In genomic region chr4:24166501-24166900, GRCh38 we compare ENCODE assay signal across 33 cellular contexts.
"Had no signal": no experiment of that assay in that cellular context is flagged by ENCODE, and none has a peak within 500 bp of the region (broad histone marks: within the 10 kb centered on the region; RNA-seq: fewer than 3 reads in every experiment).

No MANE protein-coding gene starts in this region.

- H3K27ac ChIP-seq: adrenal gland, body of pancreas, cardiac muscle cell, colonic mucosa, epithelial cell of prostate, esophagus squamous epithelium, gastroesophageal sphincter had no signal

- ATAC-seq: activated CD4-positive, alpha-beta T cell treated with anti-CD3 and anti-CD28 coated beads for 36 hours; activated CD8-positive, alpha-beta memory T cell treated with anti-CD3 and anti-CD28 coated beads, Interleukin-2, amount 10 ng/mL, durations not matched to agents 7 days and 5 days; activated CD8-positive, alpha-beta T cell treated with anti-CD3 and anti-CD28 coated beads, Interleukin-2, amount 10 ng/mL, durations not matched to agents 7 days and 5 days; activated naive CD8-positive, alpha-beta T cell treated with anti-CD3 and anti-CD28 coated beads, Interleukin-2, amount 50 U/mL, for 24 hours; body of pancreas; gastroesophageal sphincter had no signal

- H3K4me1 Mint-ChIP-seq: activated CD4-positive, alpha-beta T cell treated with anti-CD3 and anti-CD28 coated beads for 36 hours; activated CD4-positive, alpha-beta T cell treated with anti-CD3 and anti-CD28 coated beads, Interleukin-2, amount 10 ng/mL, durations not matched to agents 24 days and 14 days; activated CD8-positive, alpha-beta memory T cell treated with anti-CD3 and anti-CD28 coated beads, Interleukin-2, amount 10 ng/mL, durations not matched to agents 7 days and 5 days; activated naive CD4-positive, alpha-beta T cell treated with anti-CD3 and anti-CD28 coated beads, Interleukin-2, amount 50 U/mL, for 24 hours; activated naive CD8-positive, alpha-beta T cell treated with anti-CD3 and anti-CD28 coated beads for 36 hours; activated naive CD8-positive, alpha-beta T cell treated with anti-CD3 and anti-CD28 coated beads, Interleukin-2, amount 50 U/mL, for 24 hours had no signal

- DNase-seq: activated CD4-positive, alpha-beta memory T cell treated with anti-CD3 and anti-CD28 coated beads for 36 hours; activated CD4-positive, alpha-beta T cell treated with anti-CD3 and anti-CD28 coated beads for 36 hours; activated CD4-positive, alpha-beta T cell treated with anti-CD3 and anti-CD28 coated beads, Interleukin-2, amount 10 ng/mL, durations not matched to agents 24 days and 14 days; activated CD4-positive, CD25-positive, alpha-beta regulatory T cell; activated CD4-positive, CD25-positive, alpha-beta regulatory T cell treated with anti-CD3 and anti-CD28 coated beads, Interleukin-2, amount 50 U/mL, for 72 hours; activated CD8-positive, alpha-beta memory T cell treated with anti-CD3 and anti-CD28 coated beads, Interleukin-2, amount 10 ng/mL, durations not matched to agents 7 days and 5 days; activated CD8-positive, alpha-beta memory T cell treated with anti-CD3 and anti-CD28 coated beads, Interleukin-2, amount 50 U/mL, for 4 hours; activated CD8-positive, alpha-beta T cell treated with anti-CD3 and anti-CD28 coated beads, Interleukin-2, amount 10 ng/mL, durations not matched to agents 7 days and 5 days; activated effector memory CD4-positive, alpha-beta T cell treated with anti-CD3 and anti-CD28 coated beads, Interleukin-2, amount 50 U/mL, for 16 hours; activated naive CD4-positive, alpha-beta T cell treated with anti-CD3 and anti-CD28 coated beads for 36 hours; activated naive CD8-positive, alpha-beta T cell treated with anti-CD3 and anti-CD28 coated beads for 36 hours; activated naive CD8-positive, alpha-beta T cell treated with anti-CD3 and anti-CD28 coated beads, Interleukin-2, amount 50 U/mL, for 24 hours; activated T-cell treated with anti-CD3 and anti-CD28 coated beads, Interleukin-2, amount 50 U/mL, for 1 hour; activated T-cell treated with anti-CD3 and anti-CD28 coated beads, Interleukin-2, amount 50 U/mL, for 48 hours; adrenal gland; amygdala; aorta; body of pancreas; central memory CD4-positive, alpha-beta T cell; cerebellar nuclear complex; colonic mucosa; effector CD8-positive, alpha-beta T cell; esophagus squamous epithelium; foreskin melanocyte; T-helper 2 cell had no signal

- H3K4me1 ChIP-seq: adrenal gland, body of pancreas, colonic mucosa, esophagus squamous epithelium, gastroesophageal sphincter had no signal

- FAIRE-seq: endometrium, endothelial cell of umbilical vein had no signal

- H3K9me3 Mint-ChIP-seq: activated naive CD4-positive, alpha-beta T cell treated with anti-CD3 and anti-CD28 coated beads for 36 hours; activated naive CD8-positive, alpha-beta T cell treated with anti-CD3 and anti-CD28 coated beads for 36 hours; activated T-helper 1 cell treated with anti-CD3 and anti-CD28 coated beads, Interleukin-12 subunit alpha, Interleukin-12 subunit beta, Interleukin-2, Interleukin-4 antibody, amounts not matched to agents 30 ng/mL and 10 ng/mL and 1 ng/mL, durations not matched to agents 14 hours and 24 hours and 36 hours; activated T-helper 2 cell treated with anti-CD3 and anti-CD28 coated beads, Interferon-gamma antibody, Interleukin-2, Interleukin-4, amounts not matched to agents 10 μg/mL and 5 μg/mL and 100 μg/mL, durations not matched to agents 14 hours and 24 hours and 36 hours had no signal

- H3K27ac Mint-ChIP-seq: activated CD4-positive, alpha-beta memory T cell treated with anti-CD3 and anti-CD28 coated beads for 36 hours; activated CD4-positive, alpha-beta T cell treated with anti-CD3 and anti-CD28 coated beads for 36 hours; activated CD4-positive, alpha-beta T cell treated with anti-CD3 and anti-CD28 coated beads, Interleukin-2, amount 10 ng/mL, durations not matched to agents 24 days and 14 days; activated CD8-positive, alpha-beta memory T cell treated with anti-CD3 and anti-CD28 coated beads, Interleukin-2, amount 10 ng/mL, durations not matched to agents 7 days and 5 days; activated CD8-positive, alpha-beta T cell treated with anti-CD3 and anti-CD28 coated beads, Interleukin-2, amount 10 ng/mL, durations not matched to agents 7 days and 5 days; activated naive CD4-positive, alpha-beta T cell treated with anti-CD3 and anti-CD28 coated beads for 36 hours; activated naive CD4-positive, alpha-beta T cell treated with anti-CD3 and anti-CD28 coated beads, Interleukin-2, amount 50 U/mL, for 24 hours; activated naive CD8-positive, alpha-beta T cell treated with anti-CD3 and anti-CD28 coated beads for 36 hours; activated naive CD8-positive, alpha-beta T cell treated with anti-CD3 and anti-CD28 coated beads, Interleukin-2, amount 50 U/mL, for 24 hours; activated T-helper 1 cell treated with anti-CD3 and anti-CD28 coated beads, Interleukin-12 subunit alpha, Interleukin-12 subunit beta, Interleukin-2, Interleukin-4 antibody, amounts not matched to agents 30 ng/mL and 10 ng/mL and 1 ng/mL, durations not matched to agents 14 hours and 24 hours and 36 hours; activated T-helper 2 cell treated with anti-CD3 and anti-CD28 coated beads, Interferon-gamma antibody, Interleukin-2, Interleukin-4, amounts not matched to agents 10 μg/mL and 5 μg/mL and 100 μg/mL, durations not matched to agents 14 hours and 24 hours and 36 hours had no signal

- H3K36me3 ChIP-seq: adrenal gland, cardiac muscle cell, colonic mucosa, esophagus squamous epithelium, gastroesophageal sphincter had no signal

- H3K27me3 Mint-ChIP-seq: activated CD4-positive, alpha-beta memory T cell treated with anti-CD3 and anti-CD28 coated beads for 36 hours; activated CD4-positive, alpha-beta T cell treated with anti-CD3 and anti-CD28 coated beads, Interleukin-2, amount 10 ng/mL, durations not matched to agents 24 days and 14 days; activated CD8-positive, alpha-beta memory T cell treated with anti-CD3 and anti-CD28 coated beads, Interleukin-2, amount 10 ng/mL, durations not matched to agents 7 days and 5 days; activated naive CD4-positive, alpha-beta T cell treated with anti-CD3 and anti-CD28 coated beads, Interleukin-2, amount 50 U/mL, for 24 hours; activated naive CD8-positive, alpha-beta T cell treated with anti-CD3 and anti-CD28 coated beads for 36 hours; activated naive CD8-positive, alpha-beta T cell treated with anti-CD3 and anti-CD28 coated beads, Interleukin-2, amount 50 U/mL, for 24 hours had no signal

- H3K36me3 Mint-ChIP-seq: activated CD4-positive, alpha-beta memory T cell treated with anti-CD3 and anti-CD28 coated beads for 36 hours; activated CD8-positive, alpha-beta memory T cell treated with anti-CD3 and anti-CD28 coated beads, Interleukin-2, amount 10 ng/mL, durations not matched to agents 7 days and 5 days; activated naive CD4-positive, alpha-beta T cell treated with anti-CD3 and anti-CD28 coated beads, Interleukin-2, amount 50 U/mL, for 24 hours; activated naive CD8-positive, alpha-beta T cell treated with anti-CD3 and anti-CD28 coated beads for 36 hours had no signal

- H3K4me3 Mint-ChIP-seq: activated CD4-positive, alpha-beta memory T cell treated with anti-CD3 and anti-CD28 coated beads for 36 hours; activated CD4-positive, alpha-beta T cell treated with anti-CD3 and anti-CD28 coated beads for 36 hours; activated CD4-positive, alpha-beta T cell treated with anti-CD3 and anti-CD28 coated beads, Interleukin-2, amount 10 ng/mL, durations not matched to agents 24 days and 14 days; activated CD8-positive, alpha-beta memory T cell treated with anti-CD3 and anti-CD28 coated beads, Interleukin-2, amount 10 ng/mL, durations not matched to agents 7 days and 5 days; activated CD8-positive, alpha-beta T cell treated with anti-CD3 and anti-CD28 coated beads, Interleukin-2, amount 10 ng/mL, durations not matched to agents 7 days and 5 days; activated naive CD4-positive, alpha-beta T cell treated with anti-CD3 and anti-CD28 coated beads for 36 hours; activated naive CD4-positive, alpha-beta T cell treated with anti-CD3 and anti-CD28 coated beads, Interleukin-2, amount 50 U/mL, for 24 hours; activated naive CD8-positive, alpha-beta T cell treated with anti-CD3 and anti-CD28 coated beads for 36 hours; activated naive CD8-positive, alpha-beta T cell treated with anti-CD3 and anti-CD28 coated beads, Interleukin-2, amount 50 U/mL, for 24 hours; activated T-helper 1 cell treated with anti-CD3 and anti-CD28 coated beads, Interleukin-12 subunit alpha, Interleukin-12 subunit beta, Interleukin-2, Interleukin-4 antibody, amounts not matched to agents 30 ng/mL and 10 ng/mL and 1 ng/mL, durations not matched to agents 14 hours and 24 hours and 36 hours had no signal

- H3K27me3 ChIP-seq: adrenal gland, body of pancreas, cardiac muscle cell, colonic mucosa, esophagus squamous epithelium, gastroesophageal sphincter had no signal

- H3K4me3 ChIP-seq: adrenal gland, body of pancreas, cardiac muscle cell, colonic mucosa, esophagus squamous epithelium, gastroesophageal sphincter had no signal

- H3K9me3 ChIP-seq: adrenal gland, body of pancreas, colonic mucosa, esophagus squamous epithelium, gastroesophageal sphincter had no signal
